ENCODE assay signal across 8 cellular contexts in the genomic region with DNA sequence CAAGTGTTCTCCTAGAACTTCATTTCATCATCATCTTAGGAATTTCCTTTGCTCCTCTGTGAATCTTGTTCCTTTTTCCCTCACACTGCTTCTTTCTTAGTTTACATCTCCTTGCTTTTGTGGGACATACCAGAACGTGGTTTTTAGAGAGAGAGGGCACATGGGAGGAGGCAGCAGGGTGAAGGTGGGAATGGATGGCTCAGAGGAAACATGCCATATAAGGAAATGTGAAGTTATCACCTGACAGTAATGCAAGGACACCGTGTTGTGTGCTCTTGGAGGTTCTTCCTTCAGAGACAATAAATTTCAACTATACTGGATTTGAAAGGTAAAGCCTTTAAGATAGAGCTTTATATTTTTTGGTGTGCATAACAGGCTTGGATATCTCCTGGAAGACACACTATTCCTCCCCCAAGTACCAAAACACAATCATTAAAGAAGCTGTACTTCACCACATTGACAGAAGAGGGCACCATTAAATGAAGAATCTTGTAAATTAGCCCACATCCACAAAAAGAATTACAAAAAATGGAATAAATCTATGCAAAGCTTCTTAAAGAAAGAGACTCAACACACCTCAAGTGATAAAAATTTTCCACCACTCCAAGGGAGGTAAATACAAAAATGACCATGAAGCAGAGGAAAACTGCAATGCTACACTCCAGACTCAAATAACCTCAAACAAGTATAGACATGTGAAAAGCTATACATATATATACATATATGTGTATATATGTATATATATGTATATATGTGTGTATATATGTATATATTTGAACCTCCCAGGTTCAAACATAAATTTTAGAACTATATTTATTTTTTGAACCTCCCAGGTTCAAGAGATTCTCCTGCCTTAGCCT.
A peak's percentile ranks its signal among the peaks of the same experiment; 100 is the strongest.
DNase-seq lines count a peak whose midpoint lies in the region; ATAC-seq and FAIRE-seq lines count a peak whose summit lies in the region.

No MANE protein-coding gene starts in this region.

- DNase-seq in NOMO-1 treated with dmso at 0.1 percent for 144 hours (lab: John Stamatoyannopoulos, UW; ENCODE audit: unreplicated experiment) (peak; percentile 11), pons (ENCODE audit: low spot score) (peak; percentile 30), retina (no peak), NCI-H2081 treated with DMSO at 0.1 percent for 48 hours (lab: John Stamatoyannopoulos, UW) (no peak)

- peak; percentile 78 for FAIRE-seq in A204.1 (lab: Jason Lieb, UNC)
- FAIRE-seq in G401.6 (lab: Jason Lieb, UNC), result peak; percentile 84
- FAIRE-seq in endometrium (lab: Jason Lieb, UNC), result peak; percentile 70

- ATAC-seq in GM19351 (IDR thresholded peaks at IDR 0.05; ENCODE audit: unreplicated experiment), result no peak

Comparison
In these comparisons a context has a peak if more than half of its experiments do, and no peak if none do; other contexts are left out.
1. DNase-seq: peak in NOMO-1 treated with dmso at 0.1 percent for 144 hours (single experiment) and pons (single experiment); none in retina (single experiment) and NCI-H2081 treated with DMSO at 0.1 percent for 48 hours (single experiment).